26 cellular contexts compared by ENCODE assay signal in the genomic region with DNA sequence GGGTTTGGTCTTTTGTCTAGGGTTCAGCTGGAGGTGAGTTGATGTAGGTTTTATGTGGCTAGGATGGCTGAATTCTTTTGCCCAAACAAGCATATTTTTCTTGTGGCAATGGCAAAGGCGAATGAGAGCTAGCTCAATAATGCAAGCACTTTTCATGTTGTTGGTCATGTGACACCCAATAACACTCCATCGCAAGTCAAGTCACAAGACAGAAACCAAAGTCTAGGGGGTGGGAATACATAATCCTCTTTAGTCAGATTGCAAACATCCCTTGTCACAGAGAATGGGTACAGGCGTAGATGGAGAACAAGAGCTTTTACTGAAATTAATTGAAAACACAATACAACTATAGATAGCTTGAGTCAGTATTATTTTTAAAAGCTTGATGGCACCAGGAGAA.
A peak's percentile ranks its signal among the peaks of the same experiment; 100 is the strongest.
DNase-seq lines count a peak whose midpoint lies in the region; ATAC-seq, FAIRE-seq and TF ChIP-seq lines count a peak whose summit lies in the region.
"Had no signal": no experiment of that assay in that cellular context is flagged by ENCODE, and none has a peak within 500 bp of the region (broad histone marks: within the 10 kb centered on the region; RNA-seq: fewer than 3 reads in every experiment).

No MANE protein-coding gene starts in this region.

- no peaks in the 10 kb centered on the region for H3K4me1 Mint-ChIP-seq in GM23338
- H3K4me1 Mint-ChIP-seq in astrocyte (ENCODE audit: low read depth, unreplicated experiment): no peaks in the 10 kb centered on the region
- peaks cover 1% of the 10 kb centered on the region for H3K4me1 Mint-ChIP-seq in endodermal cell
- H3K4me1 Mint-ChIP-seq: CD14-positive monocyte, H9 had no signal

- no peak for DNase-seq in GM23338 (ENCODE audit: low spot score)
- no peak for DNase-seq in astrocyte (ENCODE audit: low read depth)
- DNase-seq in endodermal cell: no peak
- DNase-seq in neuronal stem cell (ENCODE audit: low spot score): no peak
- no peak for DNase-seq in T1000 (lab: John Stamatoyannopoulos, UW)
- no peak for DNase-seq in stimulated activated CD8-positive, alpha-beta memory T cell treated with anti-CD3 and anti-CD28 coated beads, Interleukin-4, amount 100 ng/mL, for 48 hours
- no peak for DNase-seq in OCI-M2 (lab: John Stamatoyannopoulos, UW; ENCODE audit: unreplicated experiment)
- DNase-seq: 8988T; ACHN; AML-193; BE2C; CD4-positive, alpha-beta T cell; CD8-positive, alpha-beta memory T cell; DMS 273 treated with DMSO at 0.1 percent for 48 hours; DMS79; EL; GDM1; GM23248; H9 had no signal

- no peak overlapping the region for H3K18ac ChIP-seq in neuronal stem cell (ENCODE audit: low read length)

- H3K79me2 ChIP-seq in GM23338 (replicated peaks; ENCODE audit: insufficient read depth): no peaks in the 10 kb centered on the region
- no peaks in the 10 kb centered on the region for H3K79me2 ChIP-seq in astrocyte (ENCODE audit: insufficient read depth, low read length)

- H3K4me1 ChIP-seq in GM23338 (ENCODE audit: insufficient read depth) (no peaks in the 10 kb centered on the region), astrocyte (ENCODE audit: insufficient read depth, low read length) (no peaks in the 10 kb centered on the region), endodermal cell (ENCODE audit: control insufficient read depth, insufficient read depth, low read length) (no peaks in the 10 kb centered on the region), neuronal stem cell (ENCODE audit: control insufficient read depth in 2 of 2, insufficient read depth in 1 of 2, low read depth in 1 of 2, low read length in 2 of 2) (peaks cover 4 to 10% of the 10 kb centered on the region in 2 donors)
- H3K4me1 ChIP-seq: A549; BE2C; BLaER1 treated with 17β-estradiol and CSF1 and Interleukin-3, amounts not matched to agents 10 nM and 100 nM had no signal

- H2BK12ac ChIP-seq in neuronal stem cell (ENCODE audit: low read length): no peak overlapping the region

- H3K36me3 Mint-ChIP-seq in GM23338 (ENCODE audit: low read depth) (no peaks in the 10 kb centered on the region), astrocyte (ENCODE audit: low read depth, unreplicated experiment) (no peaks in the 10 kb centered on the region), endodermal cell (ENCODE audit: low read depth) (no peaks in the 10 kb centered on the region)
- H3K36me3 Mint-ChIP-seq: CD14-positive monocyte; CD8-positive, alpha-beta memory T cell had no signal

- H3K27ac Mint-ChIP-seq in GM23338 (no peak overlapping the region), astrocyte (ENCODE audit: unreplicated experiment) (no peak overlapping the region), endodermal cell (no peak overlapping the region)
- H3K27ac Mint-ChIP-seq: CD14-positive monocyte; CD4-positive, alpha-beta T cell; CD8-positive, alpha-beta memory T cell had no signal

- no peak overlapping the region for H2AK5ac ChIP-seq in neuronal stem cell (ENCODE audit: low read depth, low read length)

- no peaks in the 10 kb centered on the region for H3F3A ChIP-seq in GM23338 (replicated peaks; ENCODE audit: low read depth)

- H4K8ac ChIP-seq in neuronal stem cell (ENCODE audit: low read depth, low read length): no peak overlapping the region

- H3K9me3 ChIP-seq in astrocyte (ENCODE audit: insufficient read depth, low read depth, low read length) (no peaks in the 10 kb centered on the region), endodermal cell (ENCODE audit: control insufficient read depth, low read length) (no peaks in the 10 kb centered on the region), neuronal stem cell (replicated peaks in 1 of 2; ENCODE audit: control insufficient read depth in 2 of 2, insufficient read depth in 1 of 2, low read depth in 1 of 2, low read length in 2 of 2) (no peaks in the 10 kb centered on the region)
- H3K9me3 ChIP-seq: A549; BE2C; BLaER1 treated with 17β-estradiol and CSF1 and Interleukin-3, amounts not matched to agents 10 nM and 100 nM had no signal

- no peak overlapping the region for H3K4me3 ChIP-seq in GM23338
- no peak overlapping the region for H3K4me3 ChIP-seq in astrocyte (ENCODE audit: insufficient read depth, low read depth, low read length)
- no peak overlapping the region for H3K4me3 ChIP-seq in endodermal cell (ENCODE audit: low read length)
- no peak overlapping the region for H3K4me3 ChIP-seq in neuronal stem cell (ENCODE audit: low read length in 2 of 2)
- H3K4me3 ChIP-seq: A549; BLaER1 treated with 17β-estradiol and CSF1 and Interleukin-3, amounts not matched to agents 10 nM and 100 nM; GM12878; GM23248 had no signal

- no peak for FAIRE-seq in astrocyte (lab: Jason Lieb, UNC)
- FAIRE-seq: A549, D721Med, GM12878 had no signal

- H4K91ac ChIP-seq in neuronal stem cell (ENCODE audit: low read depth, low read length, poor library complexity): no peak overlapping the region

- H2BK15ac ChIP-seq in neuronal stem cell (ENCODE audit: low read length): no peak overlapping the region

- H3K9me2 ChIP-seq in GM23338 (ENCODE audit: insufficient read depth): no peaks in the 10 kb centered on the region

- H3K27me3 Mint-ChIP-seq in GM23338 (ENCODE audit: insufficient read depth, low read depth, poor library complexity): no peaks in the 10 kb centered on the region
- no peaks in the 10 kb centered on the region for H3K27me3 Mint-ChIP-seq in astrocyte (ENCODE audit: low read depth, unreplicated experiment)
- no peaks in the 10 kb centered on the region for H3K27me3 Mint-ChIP-seq in endodermal cell (ENCODE audit: insufficient read depth)
- H3K27me3 Mint-ChIP-seq: CD4-positive, alpha-beta T cell had no signal

- H3K79me1 ChIP-seq in neuronal stem cell (ENCODE audit: low read depth, low read length): no peaks in the 10 kb centered on the region

- H3K27ac ChIP-seq in GM23338 (ENCODE audit: low read depth) (no peak overlapping the region), astrocyte (ENCODE audit: low read depth, low read length) (no peak overlapping the region), endodermal cell (ENCODE audit: low read depth, low read length) (peak overlapping the region; percentile 44), neuronal stem cell (replicated peaks; ENCODE audit: low read length) (no peak overlapping the region)
- H3K27ac ChIP-seq: A549; BLaER1 treated with 17β-estradiol and CSF1 and Interleukin-3, amounts not matched to agents 10 nM and 100 nM; GM23248 had no signal

- H3K4me2 ChIP-seq in GM23338 (no peak overlapping the region), astrocyte (ENCODE audit: low read length) (no peak overlapping the region), neuronal stem cell (ENCODE audit: insufficient read depth, low read length, poor library complexity, severe bottlenecking) (no peak overlapping the region)
- H3K4me2 ChIP-seq: A549; BLaER1 treated with 17β-estradiol and CSF1 and Interleukin-3, amounts not matched to agents 10 nM and 100 nM had no signal

- no peak overlapping the region for H3K23ac ChIP-seq in neuronal stem cell (ENCODE audit: low read depth, low read length, poor library complexity)

- no peak overlapping the region for H3K9ac ChIP-seq in astrocyte (ENCODE audit: low read length)
- H3K9ac ChIP-seq in endodermal cell (ENCODE audit: extremely low read depth, low read length, poor library complexity, severe bottlenecking): no peak overlapping the region
- H3K9ac ChIP-seq in neuronal stem cell (ENCODE audit: low read depth, low read length, poor library complexity): no peak overlapping the region
- H3K9ac ChIP-seq: BLaER1 treated with 17β-estradiol and CSF1 and Interleukin-3, amounts not matched to agents 10 nM and 100 nM; GM23248 had no signal

- 96 to 100% methylated on average over 1 to 3 of the region's 3 CpGs for WGBS in endodermal cell (ENCODE audit: insufficient coverage in 1 of 2, insufficient read length in 1 of 2), 2 experiments
- no CpG with 5 or more reads among the region's 3 CpGs for WGBS in neuronal stem cell (ENCODE audit: extremely low coverage in 2 of 2, insufficient read length in 2 of 2, insufficient replicate concordance in 1 of 2), 2 donors

- H3K14ac ChIP-seq in neuronal stem cell (ENCODE audit: low read length): no peak overlapping the region

- 0 out of 2 replicates have a peak overlapping the region, but pooled peaks have one; percentile 12 for H2AFZ ChIP-seq in GM23338
- H2AFZ ChIP-seq in astrocyte (ENCODE audit: low read depth, low read length): peak overlapping the region; percentile 3
- H2AFZ ChIP-seq in neuronal stem cell (ENCODE audit: low read length): peak overlapping the region; percentile 43
- H2AFZ ChIP-seq: GM23248 had no signal

- H3K9me3 Mint-ChIP-seq in GM23338 (no peaks in the 10 kb centered on the region), astrocyte (ENCODE audit: unreplicated experiment) (no peaks in the 10 kb centered on the region), endodermal cell (no peaks in the 10 kb centered on the region)
- H3K9me3 Mint-ChIP-seq: CD4-positive, alpha-beta T cell; CD8-positive, alpha-beta memory T cell; H9 had no signal

- no peaks in the 10 kb centered on the region for H4K20me1 ChIP-seq in GM23338 (replicated peaks; ENCODE audit: insufficient read depth)
- no peaks in the 10 kb centered on the region for H4K20me1 ChIP-seq in astrocyte (ENCODE audit: insufficient read depth, low read length)
- H4K20me1 ChIP-seq: BLaER1 treated with 17β-estradiol and CSF1 and Interleukin-3, amounts not matched to agents 10 nM and 100 nM had no signal

- no peak overlapping the region for H2BK120ac ChIP-seq in neuronal stem cell (ENCODE audit: low read depth, low read length)

- TF ChIP-seq CTCF in GM23338 (conservative IDR thresholded peaks at IDR 0.05; ENCODE audit: low read depth in 2 of 2) (no peak), astrocyte (IDR thresholded peaks at IDR 0.05; ENCODE audit: insufficient read depth, low read depth, low read length) (no peak), endodermal cell (conservative IDR thresholded peaks at IDR 0.05) (no peak)

- H3K27me3 ChIP-seq in GM23338 (ENCODE audit: insufficient read depth) (no peaks in the 10 kb centered on the region), astrocyte (ENCODE audit: insufficient read depth, low read length) (no peaks in the 10 kb centered on the region), endodermal cell (ENCODE audit: control insufficient read depth, insufficient read depth, low read length, poor library complexity, severe bottlenecking) (no peaks in the 10 kb centered on the region), neuronal stem cell (ENCODE audit: control insufficient read depth in 3 of 3, insufficient read depth in 3 of 3, low read depth in 1 of 3, low read length in 3 of 3) (no peaks in the 10 kb centered on the region)
- H3K27me3 ChIP-seq: BE2C; BLaER1 treated with 17β-estradiol and CSF1 and Interleukin-3, amounts not matched to agents 10 nM and 100 nM had no signal

- no peak for ATAC-seq in GM23338
- ATAC-seq in GM18907 (IDR thresholded peaks at IDR 0.05; ENCODE audit: unreplicated experiment): no peak
- ATAC-seq: A549, GM12878, HCT116 had no signal

- H3K36me3 ChIP-seq in GM23338 (ENCODE audit: insufficient read depth) (no peaks in the 10 kb centered on the region), astrocyte (ENCODE audit: insufficient read depth, low read length) (no peaks in the 10 kb centered on the region), endodermal cell (ENCODE audit: control insufficient read depth, insufficient read depth, low read length) (no peaks in the 10 kb centered on the region), neuronal stem cell (replicated peaks in 1 of 2; ENCODE audit: control insufficient read depth in 2 of 2, insufficient read depth in 2 of 2, low read length in 2 of 2) (no peaks in the 10 kb centered on the region)
- H3K36me3 ChIP-seq: BE2C; BLaER1 treated with 17β-estradiol and CSF1 and Interleukin-3, amounts not matched to agents 10 nM and 100 nM had no signal

- no peak overlapping the region for H3K4ac ChIP-seq in neuronal stem cell (ENCODE audit: low read length)

- H2BK5ac ChIP-seq in neuronal stem cell (ENCODE audit: low read length): no peak overlapping the region

- H3K4me3 Mint-ChIP-seq in GM23338: no peak overlapping the region
- no peak overlapping the region for H3K4me3 Mint-ChIP-seq in astrocyte (ENCODE audit: unreplicated experiment)
- no peak overlapping the region for H3K4me3 Mint-ChIP-seq in endodermal cell
- H3K4me3 Mint-ChIP-seq: CD14-positive monocyte; CD4-positive, alpha-beta T cell; CD8-positive, alpha-beta memory T cell; H9 had no signal
